20 cellular contexts compared by ENCODE assay signal in the genomic region with DNA sequence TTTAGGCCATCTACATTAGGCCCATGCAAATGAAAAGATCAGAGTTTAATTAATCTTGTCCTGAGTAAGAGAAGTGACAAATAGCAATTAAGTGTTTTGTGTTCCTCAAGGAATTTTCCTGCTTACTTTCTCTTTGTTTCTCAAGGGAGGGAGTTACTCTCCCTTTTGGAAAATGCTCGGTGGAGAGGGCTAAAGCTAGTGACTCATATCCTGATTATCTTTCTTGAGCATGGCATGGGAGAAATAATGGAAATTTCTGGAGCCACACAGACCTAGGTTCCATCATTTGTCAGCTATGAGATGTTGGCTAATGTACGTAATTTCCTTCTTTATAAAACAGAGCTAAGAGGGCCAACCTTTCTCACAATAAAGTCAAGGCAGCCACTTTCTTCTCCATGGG.
DNase-seq lines count a peak whose midpoint lies in the region; TF ChIP-seq lines count a peak whose summit lies in the region.
"Had no signal": no experiment of that assay in that cellular context is flagged by ENCODE, and none has a peak within 500 bp of the region (broad histone marks: within the 10 kb centered on the region; RNA-seq: fewer than 3 reads in every experiment).

No MANE protein-coding gene starts in this region.

- H3K27ac Mint-ChIP-seq in immature natural killer cell, result no peak overlapping the region
- H3K27ac Mint-ChIP-seq: activated naive CD4-positive, alpha-beta T cell treated with anti-CD3 and anti-CD28 coated beads, Interleukin-2, amount 50 U/mL, for 24 hours; stimulated activated effector memory CD8-positive, alpha-beta T cell treated with anti-CD3 and anti-CD28 coated beads, Interleukin-12 subunit alpha, Interleukin-12 subunit beta, amount 100 ng/mL, for 72 hours; T-helper 1 cell treated with Interleukin-12 subunit alpha and Interleukin-12 subunit beta and Interleukin-4 antibody, amounts not matched to agents 30 μg/mL and 1 μg/mL, for 36 hours had no signal

- peaks cover 0 to 7% (median 0%) of the 10 kb centered on the region in 6 donors for H3K9me3 Mint-ChIP-seq in immature natural killer cell
- H3K9me3 Mint-ChIP-seq: T-helper 1 cell treated with Interleukin-12 subunit alpha and Interleukin-12 subunit beta and Interleukin-4 antibody, amounts not matched to agents 30 μg/mL and 1 μg/mL, for 36 hours had no signal

- H3K4me3 ChIP-seq in MG63 (no peak overlapping the region), cardiac fibroblast (replicated peaks in 1 of 2; ENCODE audit: low read depth in 2 of 2, low read length in 2 of 2) (no peak overlapping the region)
- H3K4me3 ChIP-seq: esophagus muscularis mucosa, HAP-1, lung, right lobe of liver had no signal

- DNase-seq in ACHN, result peak; percentile 38
- DNase-seq in MG63, result peak; percentile 16
- peak; percentile 78 to 80 for DNase-seq in cardiac fibroblast (ENCODE audit: low read depth in 2 of 2)
- DNase-seq in kidney glomerular epithelial cell (lab: John Stamatoyannopoulos, UW), result peak; percentile 38
- DNase-seq in HuH-7.5 (ENCODE audit: low spot score), result no peak
- DNase-seq in NCI-H1436 treated with DMSO at 0.1 percent for 48 hours (lab: John Stamatoyannopoulos, UW), result no peak
- no peak for DNase-seq in immature natural killer cell
- DNase-seq in SW 1271 (lab: John Stamatoyannopoulos, UW), result no peak
- DNase-seq: activated CD8-positive, alpha-beta memory T cell treated with anti-CD3 and anti-CD28 coated beads, Interleukin-2, amount 50 U/mL, for 4 hours; Kasumi-1; NCI-H1694 treated with DMSO at 0.1 percent for 48 hours; NCI-H524; right lobe of liver had no signal

- H3K9me3 ChIP-seq in MG63, result peaks cover 11% of the 10 kb centered on the region
- H3K9me3 ChIP-seq: esophagus muscularis mucosa, HAP-1, right lobe of liver had no signal

- TF ChIP-seq CTCF in cardiac fibroblast (IDR thresholded peaks at IDR 0.05; ENCODE audit: low read depth, low read length), result no peak

- H3K36me3 ChIP-seq in MG63, result no peaks in the 10 kb centered on the region
- H3K36me3 ChIP-seq: esophagus muscularis mucosa, HAP-1, right lobe of liver had no signal

- peaks cover 0 to 7% (median 5%) of the 10 kb centered on the region in 3 donors for H3K36me3 Mint-ChIP-seq in immature natural killer cell
- H3K36me3 Mint-ChIP-seq: activated naive CD4-positive, alpha-beta T cell treated with anti-CD3 and anti-CD28 coated beads, Interleukin-2, amount 50 U/mL, for 24 hours; stimulated activated effector memory CD8-positive, alpha-beta T cell treated with anti-CD3 and anti-CD28 coated beads, Interleukin-12 subunit alpha, Interleukin-12 subunit beta, amount 100 ng/mL, for 72 hours had no signal

- H3K4me3 Mint-ChIP-seq in immature natural killer cell, result no peak overlapping the region
- H3K4me3 Mint-ChIP-seq: activated naive CD4-positive, alpha-beta T cell treated with anti-CD3 and anti-CD28 coated beads, Interleukin-2, amount 50 U/mL, for 24 hours; neural crest cell; stimulated activated effector memory CD8-positive, alpha-beta T cell treated with anti-CD3 and anti-CD28 coated beads, Interleukin-12 subunit alpha, Interleukin-12 subunit beta, amount 100 ng/mL, for 72 hours; T-helper 1 cell treated with Interleukin-12 subunit alpha and Interleukin-12 subunit beta and Interleukin-4 antibody, amounts not matched to agents 30 μg/mL and 1 μg/mL, for 36 hours had no signal

- in situ Hi-C loops in ACHN (cut with HindIII; ENCODE audit: low pct_ligation_motif_present, low pct_unique_long_range_greater_than_20kb, low sequenced_read_pairs), result no loop called here

- H3K4me1 Mint-ChIP-seq in immature natural killer cell, result peaks cover 4 to 7% of the 10 kb centered on the region in 2 donors
- H3K4me1 Mint-ChIP-seq: activated naive CD4-positive, alpha-beta T cell treated with anti-CD3 and anti-CD28 coated beads, Interleukin-2, amount 50 U/mL, for 24 hours; neural crest cell; stimulated activated effector memory CD8-positive, alpha-beta T cell treated with anti-CD3 and anti-CD28 coated beads, Interleukin-12 subunit alpha, Interleukin-12 subunit beta, amount 100 ng/mL, for 72 hours had no signal

- H3K27me3 Mint-ChIP-seq in immature natural killer cell (ENCODE audit: low read depth in 3 of 3), result peaks cover 0 to 2% (median 2%) of the 10 kb centered on the region in 3 donors

- H3K27me3 ChIP-seq in MG63, result no peaks in the 10 kb centered on the region
- H3K27me3 ChIP-seq: esophagus muscularis mucosa, right lobe of liver had no signal

Comparison
In these comparisons a context has a peak if more than half of its experiments do, and no peak if none do; other contexts are left out.
1. DNase-seq: peak in ACHN (single experiment), MG63 (single experiment), cardiac fibroblast (2 of 2) and kidney glomerular epithelial cell (single experiment); none in HuH-7.5 (single experiment), NCI-H1436 treated with DMSO at 0.1 percent for 48 hours (single experiment), immature natural killer cell (0 of 3) and SW 1271 (0 of 2).